In genomic region chr4:157217708-157218107, GRCh38 we compare ENCODE assay signal across 9 cellular contexts. TPM values are rescaled to one million over a fixed set of nuclear protein-coding genes. Genes with fewer than 3 reads are reported as not detected.
DNase-seq lines count a peak whose midpoint lies in the region; ATAC-seq, FAIRE-seq and TF ChIP-seq lines count a peak whose summit lies in the region.
"Had no signal": no experiment of that assay in that cellular context is flagged by ENCODE, and none has a peak within 500 bp of the region (broad histone marks: within the 10 kb centered on the region; RNA-seq: fewer than 3 reads in every experiment).

No MANE protein-coding gene starts in this region.

- H2BK15ac ChIP-seq in mesenchymal stem cell (ENCODE audit: low read depth, poor library complexity, severe bottlenecking): no peak overlapping the region

- no peak overlapping the region for H4K91ac ChIP-seq in mesenchymal stem cell (ENCODE audit: low read length)

- H3K23ac ChIP-seq in mesenchymal stem cell (ENCODE audit: low read length in 2 of 2): no peak overlapping the region

- H3K27ac ChIP-seq in GM12878 (ENCODE audit: control insufficient read depth, insufficient read depth) (no peak overlapping the region), mesenchymal stem cell (ENCODE audit: low read length, poor library complexity, severe bottlenecking) (no peak overlapping the region)
- no peak overlapping the region for H3K27ac ChIP-seq in CD4-positive, alpha-beta T cell (ENCODE audit: low read depth, low read length)
- H3K27ac ChIP-seq: ovary had no signal

- H3K4me3 Mint-ChIP-seq in CD4-positive, alpha-beta T cell: no peak overlapping the region
- no peak overlapping the region for H3K4me3 Mint-ChIP-seq in activated CD4-positive, alpha-beta memory T cell treated with anti-CD3 and anti-CD28 coated beads for 36 hours

- DNase-seq in D721Med (ENCODE audit: insufficient read length, low spot score) (no peak), GM12878 (ENCODE audit: low read depth, low spot score) (no peak), mesenchymal stem cell (peak; percentile 24), posterior cingulate gyrus (no peak), SKM-1 (lab: John Stamatoyannopoulos, UW; ENCODE audit: unreplicated experiment) (no peak)
- peak; percentile 19 for DNase-seq in Jurkat, Clone E6-1 (ENCODE audit: low read depth, low spot score)
- DNase-seq in CD4-positive, alpha-beta T cell: no peak
- no peak for DNase-seq in activated CD4-positive, alpha-beta memory T cell treated with anti-CD3 and anti-CD28 coated beads for 36 hours
- DNase-seq: ovary had no signal

- ATAC-seq in GM12878: no peak
- ATAC-seq in CD4-positive, alpha-beta T cell (ENCODE audit: poor library complexity): no peak

- H3K79me2 ChIP-seq in GM12878 (ENCODE audit: control insufficient read depth, insufficient read depth, low read length): no peaks in the 10 kb centered on the region

- no peak overlapping the region for H2BK5ac ChIP-seq in mesenchymal stem cell (ENCODE audit: low read depth, low read length, poor library complexity, severe bottlenecking)

- no peak overlapping the region for H2AK5ac ChIP-seq in mesenchymal stem cell (ENCODE audit: low read length, severe bottlenecking)

- no peaks in the 10 kb centered on the region for H3K4me1 ChIP-seq in GM12878 (ENCODE audit: control insufficient read depth, insufficient read depth, low read length)
- peaks cover 19% of the 10 kb centered on the region for H3K4me1 ChIP-seq in mesenchymal stem cell (ENCODE audit: control insufficient read depth, insufficient read depth, low read depth, low read length)

- no peak overlapping the region for H2BK12ac ChIP-seq in mesenchymal stem cell (ENCODE audit: low read length in 2 of 2)

- H3K9me3 ChIP-seq in GM12878 (replicated peaks; ENCODE audit: control insufficient read depth, insufficient read depth, low read length): no peaks in the 10 kb centered on the region; the same call in 2 of the 3 replicates
- no peaks in the 10 kb centered on the region for H3K9me3 ChIP-seq in mesenchymal stem cell (ENCODE audit: control insufficient read depth, low read length)
- H3K9me3 ChIP-seq in CD4-positive, alpha-beta T cell (ENCODE audit: control insufficient read depth, low read length): no peaks in the 10 kb centered on the region

- intact Hi-C loops in GM12878 (cut with micrococcal nuclease; ENCODE audit: unreplicated experiment): loop anchor here (1.0 kb wide), 1 partner anchor 761 kb away; no protein-coding TSS in a partner anchor
- intact Hi-C loops in posterior cingulate gyrus (cut with DNase I): loop anchor here (2.0 kb wide), 1 partner anchor 761 kb away; no protein-coding TSS in a partner anchor
- intact Hi-C loops in CD4-positive, alpha-beta T cell (cut with DNase I, micrococcal nuclease): no loop called here
- intact Hi-C loops in activated CD4-positive, alpha-beta memory T cell treated with anti-CD3 and anti-CD28 coated beads for 36 hours (cut with micrococcal nuclease): no loop called here

- no peak overlapping the region for H3K14ac ChIP-seq in mesenchymal stem cell (ENCODE audit: low read length in 2 of 2)

- H3K27me3 Mint-ChIP-seq in CD4-positive, alpha-beta T cell: peaks cover 31% of the 10 kb centered on the region
- peaks cover 15% of the 10 kb centered on the region for H3K27me3 Mint-ChIP-seq in activated CD4-positive, alpha-beta memory T cell treated with anti-CD3 and anti-CD28 coated beads for 36 hours

- no peak for TF ChIP-seq EP300 in GM12878 (IDR thresholded peaks at IDR 0.05; ENCODE audit: borderline replicate concordance in 1 of 2, control insufficient read depth in 1 of 2, low read depth in 2 of 2, low read length in 2 of 2)

- H3K36me3 Mint-ChIP-seq in CD4-positive, alpha-beta T cell (ENCODE audit: low read depth): no peaks in the 10 kb centered on the region
- H3K36me3 Mint-ChIP-seq in activated CD4-positive, alpha-beta memory T cell treated with anti-CD3 and anti-CD28 coated beads for 36 hours: peaks cover 5% of the 10 kb centered on the region

- no peak overlapping the region for H3K4me3 ChIP-seq in Jurkat, Clone E6-1 (ENCODE audit: low read length)
- H3K4me3 ChIP-seq in GM12878 (no peak overlapping the region), mesenchymal stem cell (ENCODE audit: insufficient read depth in 1 of 2, low read depth in 1 of 2, low read length in 2 of 2) (no peak overlapping the region)
- H3K4me3 ChIP-seq: ovary had no signal

- H3K79me1 ChIP-seq in mesenchymal stem cell (replicated peaks; ENCODE audit: low read length, poor library complexity, severe bottlenecking): no peaks in the 10 kb centered on the region

- no peak overlapping the region for H4K8ac ChIP-seq in mesenchymal stem cell (ENCODE audit: low read length)

- H3K4me2 ChIP-seq in GM12878 (ENCODE audit: control insufficient read depth, insufficient read depth): no peak overlapping the region
- no peak overlapping the region for H3K4me2 ChIP-seq in mesenchymal stem cell (ENCODE audit: low read length, poor library complexity, severe bottlenecking)

- 5% methylated on average over 3 of the region's 3 CpGs for WGBS in GM12878 (ENCODE audit: insufficient coverage, insufficient replicate concordance, low lambda C conversion rate, missing lambda C conversion rate)
- WGBS in mesenchymal stem cell: no CpG with 5 or more reads among the region's 3 CpGs

- no peaks in the 10 kb centered on the region for H3K9me3 Mint-ChIP-seq in CD4-positive, alpha-beta T cell
- peaks cover 9% of the 10 kb centered on the region for H3K9me3 Mint-ChIP-seq in activated CD4-positive, alpha-beta memory T cell treated with anti-CD3 and anti-CD28 coated beads for 36 hours

- RAD21 ChIA-PET in GM12878 (lab: Charles Lee; ENCODE audit: unreplicated experiment): interaction anchor here (0.6 to 2.0 kb wide), 3 partner anchors 14 to 761 kb away, joined by 3 to 8 read pairs (median 3); no protein-coding TSS in a partner anchor

- no peaks in the 10 kb centered on the region for H3K36me3 ChIP-seq in GM12878 (ENCODE audit: control insufficient read depth in 2 of 2, insufficient read depth in 2 of 2, low read length in 1 of 2)
- H3K36me3 ChIP-seq in mesenchymal stem cell (ENCODE audit: control insufficient read depth in 1 of 2, insufficient read depth in 2 of 2, low read depth in 1 of 2, low read length in 2 of 2): no peaks in the 10 kb centered on the region
- H3K36me3 ChIP-seq: ovary had no signal

- no peak overlapping the region for H2BK120ac ChIP-seq in mesenchymal stem cell (ENCODE audit: low read depth, low read length)

- H3K18ac ChIP-seq in mesenchymal stem cell (ENCODE audit: low read depth in 1 of 2, low read length in 2 of 2): no peak overlapping the region

- CTCF ChIA-PET in GM12878 (lab: Yijun Ruan, JAX): interaction anchor here (1.6 to 4.6 kb wide), 3 partner anchors 759 to 764 kb away, joined by 4 to 26 read pairs (median 5); no protein-coding TSS in a partner anchor
- CTCF ChIA-PET in CD4-positive, alpha-beta T cell (lab: Charles Lee): no interaction called here
- CTCF ChIA-PET in activated CD4-positive, alpha-beta memory T cell treated with anti-CD3 and anti-CD28 coated beads for 36 hours (lab: Charles Lee): no interaction called here

- SMC1A ChIA-PET in GM12878 (lab: Charles Lee; ENCODE audit: uncharacterized antibody, unreplicated experiment): interaction anchor here (3.9 kb wide), 1 partner anchor 761 kb away, joined by 16 read pairs; no protein-coding TSS in a partner anchor

- in situ Hi-C loops in GM12878 (cut with MboI): loop anchor here (10.0 kb wide), 1 partner anchor 757 kb away; no protein-coding TSS in a partner anchor

- H4K20me1 ChIP-seq in GM12878 (ENCODE audit: control insufficient read depth, insufficient read depth): no peaks in the 10 kb centered on the region

- no peak for TF ChIP-seq POLR2A in GM12878 (IDR thresholded peaks at IDR 0.05; ENCODE audit: low read depth, low read length)

- TF ChIP-seq RAD21 in GM12878 (IDR thresholded peaks at IDR 0.05; ENCODE audit: insufficient read depth, low read depth, low read length): peak; percentile 42

- no peaks in the 10 kb centered on the region for H3K4me1 Mint-ChIP-seq in CD4-positive, alpha-beta T cell (ENCODE audit: low read depth)
- peaks cover 1% of the 10 kb centered on the region for H3K4me1 Mint-ChIP-seq in activated CD4-positive, alpha-beta memory T cell treated with anti-CD3 and anti-CD28 coated beads for 36 hours (ENCODE audit: low read depth)

- peaks cover 1 to 5% of the 10 kb centered on the region in 2 experiments; a peak in 3 of 4 replicates for H3K27me3 ChIP-seq in GM12878 (replicated peaks in 1 of 2; ENCODE audit: control insufficient read depth in 2 of 2, insufficient read depth in 2 of 2, low read length in 1 of 2)
- peaks cover 22 to 36% of the 10 kb centered on the region in 2 experiments for H3K27me3 ChIP-seq in mesenchymal stem cell (ENCODE audit: control insufficient read depth in 1 of 2, insufficient read depth in 1 of 2, low read length in 2 of 2)
- peaks cover 20% of the 10 kb centered on the region for H3K27me3 ChIP-seq in CD4-positive, alpha-beta T cell (ENCODE audit: control insufficient read depth, insufficient read depth, low read length)
- H3K27me3 ChIP-seq: ovary had no signal

- H3K4ac ChIP-seq in mesenchymal stem cell (ENCODE audit: low read depth in 1 of 2, low read length in 2 of 2): no peak overlapping the region

- no peak overlapping the region for H3K9ac ChIP-seq in GM12878 (ENCODE audit: control insufficient read depth, insufficient read depth, low read length)
- H3K9ac ChIP-seq in mesenchymal stem cell (ENCODE audit: low read length): no peak overlapping the region

- no peak overlapping the region for H2AFZ ChIP-seq in GM12878 (ENCODE audit: control insufficient read depth, low read depth, low read length)
- H2AFZ ChIP-seq in mesenchymal stem cell (ENCODE audit: low read depth, low read length): no peak overlapping the region

- no TSS peak for BruUV-seq in GM12878 (replicated peaks; lab: Mats Ljungman, UMichigan)

- POLR2A ChIA-PET in GM12878 (lab: Charles Lee): no interaction called here
- POLR2A ChIA-PET in CD4-positive, alpha-beta T cell (lab: Charles Lee): no interaction called here
- POLR2A ChIA-PET in activated CD4-positive, alpha-beta memory T cell treated with anti-CD3 and anti-CD28 coated beads for 36 hours (lab: Charles Lee): no interaction called here

- TF ChIP-seq CTCF in D721Med (IDR thresholded peaks at IDR 0.05; ENCODE audit: insufficient read depth, missing control alignments): peak; percentile 58
- TF ChIP-seq CTCF in GM12878 (IDR thresholded peaks at IDR 0.05 in 2 of 3, conservative IDR thresholded peaks at IDR 0.05 in 1 of 3; ENCODE audit: control insufficient read depth in 2 of 3, extremely low read depth in 1 of 3, insufficient read depth in 1 of 3, low read depth in 3 of 3, low read length in 3 of 3): peak; percentile 23 to 37 (median 36); a peak in 3 of 6 replicates
- no peak for TF ChIP-seq CTCF in CD4-positive, alpha-beta T cell (IDR thresholded peaks at IDR 0.05)

- peak; percentile 84 for FAIRE-seq in D721Med (lab: Jason Lieb, UNC)
- peak; percentile 66 for FAIRE-seq in GM12878 (lab: Jason Lieb, UNC)

- H3K27ac Mint-ChIP-seq in CD4-positive, alpha-beta T cell: no peak overlapping the region
- H3K27ac Mint-ChIP-seq in activated CD4-positive, alpha-beta memory T cell treated with anti-CD3 and anti-CD28 coated beads for 36 hours: no peak overlapping the region

RNA-seq across cellular contexts. Expression of gene GRIA2, which starts 2.8 kb away (rescaled TPM):
- not detected for polyA plus RNA-seq in Jurkat, Clone E6-1 (2012; ENCODE audit: insufficient read depth, insufficient read length)
- total RNA-seq in GM12878 (2013; cell fraction: nucleolus; rRNA removed): not detected in 2 replicates
- total RNA-seq in GM12878 (2014; rRNA removed) (under 0.01 TPM in 1 of 2 replicates, not detected in the other), GM12878 (2014; rRNA removed; fragmentation: Illumina TruSeq; extraction: Trizol) (not detected in 2 replicates), GM12878 (2021) (not detected in 2 replicates)
- polyA plus RNA-seq in GM12878 (2011; ENCODE audit: low read depth): not detected
- polyA plus RNA-seq in GM12878 (2011; rRNA removed) (0.04 TPM in 1 of 2 replicates, not detected in the other), GM12878 (2014; fragmentation: Illumina TruSeq; extraction: Trizol) (not detected in 2 replicates), GM12878 (2014; fragmentation: Nextera tagmentation; extraction: Ambion mirVana) (not detected), GM12878 (2014; rRNA removed) (not detected in 2 replicates), GM12878 (2016; fragmentation: Nextera tagmentation; extraction: Ambion mirVana) (not detected)
- not detected in 2 replicates for polyA plus RNA-seq in GM12878 (2011; cell fraction: cytosol; rRNA removed)
- polyA plus RNA-seq in GM12878 (2011; cell fraction: nucleus; rRNA removed): 0.12 TPM in 1 of 2 replicates, not detected in the other
- not detected in 2 replicates for polyA plus RNA-seq in GM12878 (2012)
- polyA minus RNA-seq in GM12878 (2011; rRNA and poly(A)+ RNA removed): not detected in 2 replicates
- not detected in 2 replicates for polyA minus RNA-seq in GM12878 (2011; cell fraction: cytosol; rRNA and poly(A)+ RNA removed)
- polyA minus RNA-seq in GM12878 (2011; cell fraction: nucleus; rRNA and poly(A)+ RNA removed): not detected in 2 replicates
- not detected for polyA plus RNA-seq in mesenchymal stem cell (2013, experiment 1 of 2)
- not detected for polyA plus RNA-seq in mesenchymal stem cell (2013, experiment 2 of 2)
- total RNA-seq in CD4-positive, alpha-beta T cell: not detected
- total RNA-seq in activated CD4-positive, alpha-beta memory T cell treated with anti-CD3 and anti-CD28 coated beads for 36 hours: not detected

Comparison
In these comparisons a context has a peak if more than half of its experiments do, and no peak if none do; other contexts are left out.
1. DNase-seq: peak in Jurkat, Clone E6-1 (single experiment) and mesenchymal stem cell (single experiment); none in D721Med (single experiment), GM12878 (single experiment), posterior cingulate gyrus (0 of 10), SKM-1 (single experiment), CD4-positive, alpha-beta T cell (0 of 10) and activated CD4-positive, alpha-beta memory T cell treated with anti-CD3 and anti-CD28 coated beads for 36 hours (single experiment).
2. intact Hi-C loops: an anchor here in GM12878 (1.0 kb wide) and posterior cingulate gyrus (2.0 kb wide); none called in CD4-positive, alpha-beta T cell and activated CD4-positive, alpha-beta memory T cell treated with anti-CD3 and anti-CD28 coated beads for 36 hours.